9 cellular contexts compared by ENCODE assay signal in genomic region chr4:126405369-126405982, GRCh38.
DNase-seq lines count a peak whose midpoint lies in the region; ATAC-seq, FAIRE-seq and TF ChIP-seq lines count a peak whose summit lies in the region.
"Had no signal": no experiment of that assay in that cellular context is flagged by ENCODE, and none has a peak within 500 bp of the region (broad histone marks: within the 10 kb centered on the region; RNA-seq: fewer than 3 reads in every experiment).

No MANE protein-coding gene starts in this region.

- H3K36me3 ChIP-seq in bronchial epithelial cell (ENCODE audit: control insufficient read depth, insufficient read depth, low read length) (no peaks in the 10 kb centered on the region), psoas muscle (ENCODE audit: insufficient read depth in 1 of 2, low read depth in 1 of 2) (no peaks in the 10 kb centered on the region)
- H3K36me3 ChIP-seq: BLaER1 treated with 17β-estradiol and CSF1 and Interleukin-3, amounts not matched to agents 10 nM and 100 nM had no signal

- intact Hi-C loops in psoas muscle (cut with DNase I), result no loop called here

- H3K9me3 ChIP-seq in psoas muscle, result no peaks in the 10 kb centered on the region
- H3K9me3 ChIP-seq: BLaER1 treated with 17β-estradiol and CSF1 and Interleukin-3, amounts not matched to agents 10 nM and 100 nM had no signal

- H3K27me3 ChIP-seq in HL-60 (ENCODE audit: insufficient read depth, poor library complexity, severe bottlenecking), result no peaks in the 10 kb centered on the region
- no peaks in the 10 kb centered on the region for H3K27me3 ChIP-seq in bronchial epithelial cell (ENCODE audit: control insufficient read depth, insufficient read depth, low read length)
- H3K27me3 ChIP-seq in psoas muscle (ENCODE audit: insufficient read depth in 3 of 3, low read length in 2 of 3), result no peaks in the 10 kb centered on the region
- H3K27me3 ChIP-seq: BLaER1 treated with 17β-estradiol and CSF1 and Interleukin-3, amounts not matched to agents 10 nM and 100 nM had no signal

- WGBS in psoas muscle, 3 donors, result 62 to 71% (median 64%) methylated on average over 2 of the region's 2 CpGs

- ATAC-seq in psoas muscle (no peak), HG02588 (IDR thresholded peaks at IDR 0.05; ENCODE audit: unreplicated experiment) (no peak), HG03520 (IDR thresholded peaks at IDR 0.05; ENCODE audit: unreplicated experiment) (no peak), GM21825 (IDR thresholded peaks at IDR 0.05; ENCODE audit: unreplicated experiment) (no peak)

- H3K27ac ChIP-seq in HL-60 (replicated peaks) (no peak overlapping the region), psoas muscle (no peak overlapping the region)
- H3K27ac ChIP-seq: BLaER1 treated with 17β-estradiol and CSF1 and Interleukin-3, amounts not matched to agents 10 nM and 100 nM had no signal

- H3K4me1 ChIP-seq in psoas muscle, result no peaks in the 10 kb centered on the region
- H3K4me1 ChIP-seq: BLaER1 treated with 17β-estradiol and CSF1 and Interleukin-3, amounts not matched to agents 10 nM and 100 nM had no signal

- no peak for FAIRE-seq in bronchial epithelial cell (lab: Jason Lieb, UNC)

- peak; percentile 0 for DNase-seq in NCI-H748 (lab: John Stamatoyannopoulos, UW; ENCODE audit: unreplicated experiment)
- no peak for DNase-seq in NCI-H748 treated with DMSO at 0.1 percent for 48 hours (lab: John Stamatoyannopoulos, UW)
- DNase-seq in HL-60 (ENCODE audit: low read depth in 1 of 2, low spot score in 1 of 2), result peak in 1 of 2 experiments; percentile 4
- DNase-seq in bronchial epithelial cell (ENCODE audit: low read depth), result peak; percentile 44
- no peak for DNase-seq in psoas muscle

- H3K4me3 ChIP-seq in HL-60 (replicated peaks; ENCODE audit: insufficient read depth, low read length) (no peak overlapping the region), bronchial epithelial cell (ENCODE audit: low read depth, low read length) (no peak overlapping the region), psoas muscle (no peak overlapping the region)
- H3K4me3 ChIP-seq: BLaER1 treated with 17β-estradiol and CSF1 and Interleukin-3, amounts not matched to agents 10 nM and 100 nM had no signal

- TF ChIP-seq CTCF in HL-60 (IDR thresholded peaks at IDR 0.05; ENCODE audit: insufficient read depth, low read length) (peak; percentile 26), bronchial epithelial cell (IDR thresholded peaks at IDR 0.05; ENCODE audit: insufficient read depth, low read length, severe bottlenecking) (peak; percentile 71), psoas muscle (IDR thresholded peaks at IDR 0.05) (peak; percentile 9)

Comparison
In these comparisons a context has a peak if more than half of its experiments do, and no peak if none do; other contexts are left out.
1. DNase-seq: peak in NCI-H748 (single experiment) and bronchial epithelial cell (single experiment); none in NCI-H748 treated with DMSO at 0.1 percent for 48 hours (single experiment) and psoas muscle (0 of 2).
2. CTCF ChIP-seq: peak in every context shown above with its lines; median percentile 71 in bronchial epithelial cell; 26 in HL-60; 9 in psoas muscle.